9 cellular contexts compared by ENCODE assay signal in genomic region chrX:2829066-2829430, GRCh38.
DNase-seq lines count a peak whose midpoint lies in the region; ATAC-seq and TF ChIP-seq lines count a peak whose summit lies in the region.
"Had no signal": no experiment of that assay in that cellular context is flagged by ENCODE, and none has a peak within 500 bp of the region (broad histone marks: within the 10 kb centered on the region; RNA-seq: fewer than 3 reads in every experiment).

No MANE protein-coding gene starts in this region.

- no peaks in the 10 kb centered on the region for H3K27me3 ChIP-seq in WERI-Rb-1 (ENCODE audit: insufficient read depth, low read depth, severe bottlenecking)
- H3K27me3 ChIP-seq in iPS DF 6.9 (ENCODE audit: control insufficient read depth, insufficient read depth, low read length), result no peaks in the 10 kb centered on the region

- WGBS in iPS DF 6.9 (ENCODE audit: insufficient coverage, insufficient read length), result no CpG with 5 or more reads among the region's 35 CpGs

- TF ChIP-seq CTCF in WERI-Rb-1 (IDR thresholded peaks at IDR 0.05; ENCODE audit: low read depth, low read length) (no peak), retinal pigment epithelial cell (conservative IDR thresholded peaks at IDR 0.05; ENCODE audit: low read depth, low read length) (no peak)

- H3K4me3 ChIP-seq in WERI-Rb-1 (ENCODE audit: low read depth, low read length), result peak overlapping the region; percentile 61
- peak overlapping the region; percentile 79; the same call in 1 of the 2 replicates for H3K4me3 ChIP-seq in iPS DF 6.9 (ENCODE audit: low read length)
- H3K4me3 ChIP-seq in retinal pigment epithelial cell (ENCODE audit: low read length), result peak overlapping the region; percentile 54

- H3K27ac ChIP-seq in WERI-Rb-1 (no peak overlapping the region), iPS DF 6.9 (ENCODE audit: low read length) (no peak overlapping the region)

- H3K9me3 ChIP-seq in WERI-Rb-1 (ENCODE audit: severe bottlenecking) (no peaks in the 10 kb centered on the region), iPS DF 6.9 (ENCODE audit: control insufficient read depth, insufficient read depth, low read length) (no peaks in the 10 kb centered on the region)

- H3K4me1 ChIP-seq in iPS DF 6.9 (ENCODE audit: control insufficient read depth, insufficient read depth, low read length), result peaks cover 3% of the 10 kb centered on the region; the same call in 1 of the 2 replicates

- H3K36me3 ChIP-seq in WERI-Rb-1, result no peaks in the 10 kb centered on the region; the same call in 1 of the 2 replicates
- H3K36me3 ChIP-seq in iPS DF 6.9 (ENCODE audit: control insufficient read depth, insufficient read depth, low read length), result no peaks in the 10 kb centered on the region

- peak; percentile 21 for DNase-seq in COLO668 (lab: John Stamatoyannopoulos, UW; ENCODE audit: unreplicated experiment)
- peak; percentile 32 for DNase-seq in WERI-Rb-1
- DNase-seq in iPS DF 6.9 (ENCODE audit: low read depth, low spot score), result no peak
- DNase-seq in retinal pigment epithelial cell (ENCODE audit: low read depth), result no peak
- DNase-seq in GDM1 (lab: John Stamatoyannopoulos, UW), result no peak
- DNase-seq: NCI-H2081 had no signal

- ATAC-seq in HG03280 (IDR thresholded peaks at IDR 0.05; ENCODE audit: unreplicated experiment) (no peak), GM21526 (IDR thresholded peaks at IDR 0.05; ENCODE audit: low FRiP score, unreplicated experiment) (no peak), HG03457 (IDR thresholded peaks at IDR 0.05; ENCODE audit: unreplicated experiment) (no peak)

Comparison
In these comparisons a context has a peak if more than half of its experiments do, and no peak if none do; other contexts are left out.
1. DNase-seq: peak in COLO668 (single experiment) and WERI-Rb-1 (single experiment); none in iPS DF 6.9 (single experiment), retinal pigment epithelial cell (single experiment) and GDM1 (single experiment).
2. Peak in every context shown above with its lines, with median percentiles within 50 percentile points of each other: H3K4me3 ChIP-seq.